17 cellular contexts compared by ENCODE assay signal in the genomic region with DNA sequence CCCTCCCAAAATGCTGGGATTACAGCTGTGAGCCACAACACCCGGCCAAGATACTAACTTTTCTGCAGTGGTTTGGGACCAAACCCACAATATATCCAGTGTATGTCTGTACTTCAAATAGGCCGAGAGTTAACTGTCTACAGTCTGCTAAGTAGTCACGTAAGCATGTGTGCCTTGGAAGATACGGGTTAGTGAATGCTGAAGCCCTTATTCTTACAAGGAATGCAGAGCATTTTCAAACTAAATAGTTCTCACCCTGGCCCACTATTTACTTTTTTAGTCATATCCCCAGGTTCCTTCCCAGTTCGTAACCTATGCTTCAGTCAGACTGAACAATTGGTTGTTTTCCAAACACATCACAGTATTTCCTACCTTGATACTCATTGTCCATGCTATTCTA.
DNase-seq lines count a peak whose midpoint lies in the region; ATAC-seq, FAIRE-seq and TF ChIP-seq lines count a peak whose summit lies in the region.
"Had no signal": no experiment of that assay in that cellular context is flagged by ENCODE, and none has a peak within 500 bp of the region (broad histone marks: within the 10 kb centered on the region; RNA-seq: fewer than 3 reads in every experiment).

No MANE protein-coding gene starts in this region.

- H3K36me3 ChIP-seq in lung (ENCODE audit: control insufficient read depth in 2 of 2, insufficient read depth in 2 of 2, low read length in 2 of 2) = no peaks in the 10 kb centered on the region

- ATAC-seq in lung (ENCODE audit: insufficient read depth, low FRiP score) = peak; percentile 69
- ATAC-seq in HG03460 (IDR thresholded peaks at IDR 0.05; ENCODE audit: unreplicated experiment) = no peak
- ATAC-seq in HG03108 (IDR thresholded peaks at IDR 0.05; ENCODE audit: unreplicated experiment) = no peak
- ATAC-seq: stimulated activated naive CD8-positive, alpha-beta T cell treated with anti-CD3 and anti-CD28 coated beads, Interleukin-15, amount 100 ng/mL, for 72 hours had no signal

- DNase-seq in AG04449 (ENCODE audit: low read depth, low spot score) = peak; percentile 53
- peak; percentile 13 for DNase-seq in NCI-H460 (ENCODE audit: extremely low read depth, low read depth)
- no peak for DNase-seq in chondrocyte (ENCODE audit: low spot score)
- DNase-seq in lung (ENCODE audit: low spot score) = no peak
- no peak for DNase-seq in activated naive CD4-positive, alpha-beta T cell treated with Interleukin-2 at 50 U/mL for 16 hours
- no peak for DNase-seq in urothelium cell line (ENCODE audit: low spot score)
- DNase-seq: activated naive CD8-positive, alpha-beta T cell treated with anti-CD3 and anti-CD28 coated beads for 36 hours; heart right ventricle; kidney; NCI-H1694 treated with DMSO at 0.1 percent for 48 hours; NCI-H510A; stimulated activated CD4-positive, alpha-beta T cell treated with anti-CD3 and anti-CD28 coated beads, Interleukin-12 subunit alpha, Interleukin-12 subunit beta, amount 100 ng/mL, for 4 hours; stimulated activated naive CD8-positive, alpha-beta T cell treated with anti-CD3 and anti-CD28 coated beads, Interleukin-15, amount 100 ng/mL, for 72 hours had no signal

- POLR2A ChIA-PET in AG04449 (lab: Yijun Ruan, JAX) = interaction anchor here (1.0 kb wide), 1 partner anchor 23 kb away, joined by 3 read pairs; no protein-coding TSS in a partner anchor

- no peaks in the 10 kb centered on the region for H3K27me3 ChIP-seq in lung (ENCODE audit: control insufficient read depth, insufficient read depth)
- H3K27me3 ChIP-seq: heart right ventricle had no signal

- H3K4me3 Mint-ChIP-seq in chondrocyte (ENCODE audit: unreplicated experiment) = no peak overlapping the region
- H3K4me3 Mint-ChIP-seq: activated naive CD8-positive, alpha-beta T cell treated with anti-CD3 and anti-CD28 coated beads for 36 hours; stimulated activated naive CD8-positive, alpha-beta T cell treated with anti-CD3 and anti-CD28 coated beads, Interleukin-15, amount 100 ng/mL, for 72 hours had no signal

- H3K27ac ChIP-seq in lung (ENCODE audit: low read depth in 1 of 2, low read length in 1 of 2) = no peak overlapping the region
- H3K27ac ChIP-seq: heart right ventricle, parathyroid adenoma had no signal

- TF ChIP-seq CTCF in AG04449 (IDR thresholded peaks at IDR 0.05; ENCODE audit: insufficient read depth, low read length, missing control alignments) (no peak), chondrocyte (IDR thresholded peaks at IDR 0.05) (no peak), lung (IDR thresholded peaks at IDR 0.05; ENCODE audit: control extremely low read depth, extremely low read depth) (no peak)

- peak overlapping the region; percentile 70 for H3K27ac Mint-ChIP-seq in chondrocyte (ENCODE audit: unreplicated experiment)
- H3K27ac Mint-ChIP-seq: activated naive CD8-positive, alpha-beta T cell treated with anti-CD3 and anti-CD28 coated beads for 36 hours; stimulated activated naive CD8-positive, alpha-beta T cell treated with anti-CD3 and anti-CD28 coated beads, Interleukin-15, amount 100 ng/mL, for 72 hours had no signal

- no peaks in the 10 kb centered on the region for H3K9me3 ChIP-seq in lung (ENCODE audit: control insufficient read depth in 2 of 2, insufficient read depth in 1 of 2, low read length in 1 of 2)

- peaks cover 0 to 3% of the 10 kb centered on the region in 2 donors for H3K4me1 ChIP-seq in lung (ENCODE audit: control insufficient read depth in 2 of 2, insufficient read depth in 2 of 2, low read length in 2 of 2)
- H3K4me1 ChIP-seq: parathyroid adenoma had no signal

- H3K27me3 Mint-ChIP-seq in chondrocyte (ENCODE audit: low read depth) = no peaks in the 10 kb centered on the region
- H3K27me3 Mint-ChIP-seq: activated naive CD8-positive, alpha-beta T cell treated with anti-CD3 and anti-CD28 coated beads for 36 hours; stimulated activated naive CD8-positive, alpha-beta T cell treated with anti-CD3 and anti-CD28 coated beads, Interleukin-15, amount 100 ng/mL, for 72 hours had no signal

- CTCF ChIA-PET in AG04449 (lab: Yijun Ruan, JAX) = no interaction called here

- FAIRE-seq in urothelium cell line (lab: Jason Lieb, UNC) = no peak
- FAIRE-seq: kidney, TTC549 had no signal

- H3K4me3 ChIP-seq in AG04449 (ENCODE audit: low read depth, low read length) (no peak overlapping the region), lung (no peak overlapping the region)
- H3K4me3 ChIP-seq: heart right ventricle had no signal

- no peaks in the 10 kb centered on the region for H3K9me3 Mint-ChIP-seq in chondrocyte (ENCODE audit: low read depth)
- H3K9me3 Mint-ChIP-seq: activated naive CD8-positive, alpha-beta T cell treated with anti-CD3 and anti-CD28 coated beads for 36 hours; stimulated activated naive CD8-positive, alpha-beta T cell treated with anti-CD3 and anti-CD28 coated beads, Interleukin-15, amount 100 ng/mL, for 72 hours had no signal

- H3K36me3 Mint-ChIP-seq in chondrocyte (ENCODE audit: low read depth) = peaks cover 2% of the 10 kb centered on the region

- peaks cover 66% of the 10 kb centered on the region for H3K4me1 Mint-ChIP-seq in chondrocyte (ENCODE audit: low read depth)
- H3K4me1 Mint-ChIP-seq: stimulated activated naive CD8-positive, alpha-beta T cell treated with anti-CD3 and anti-CD28 coated beads, Interleukin-15, amount 100 ng/mL, for 72 hours had no signal

- WGBS in lung, 2 donors = 74 to 91% methylated on average over 5 of the region's 5 CpGs

Comparison
In these comparisons a context has a peak if more than half of its experiments do, and no peak if none do; other contexts are left out.
1. DNase-seq: peak in AG04449 (single experiment) and NCI-H460 (single experiment); none in chondrocyte (single experiment), lung (single experiment), activated naive CD4-positive, alpha-beta T cell treated with Interleukin-2 at 50 U/mL for 16 hours (single experiment) and urothelium cell line (single experiment).